ENCODE assay signal across 1 cellular context in genomic region chr1:204461331-204462228, GRCh38.
TF ChIP-seq lines count a peak whose summit lies in the region.

No MANE protein-coding gene starts in this region.

TF ChIP-seq in GM12878, 131 proteins besides CTCF, POLR2A, EP300 and RAD21 (continued from another document):
- no peak for TF ChIP-seq HSF1 (IDR thresholded peaks at IDR 0.05; ENCODE audit: low read depth, low read length)
- no peak for TF ChIP-seq ZNF274 (IDR thresholded peaks at IDR 0.05; ENCODE audit: insufficient read depth, insufficient read length)
- TF ChIP-seq E4F1 (IDR thresholded peaks at IDR 0.05; ENCODE audit: borderline replicate concordance, partially characterized antibody) = no peak
- no peak for TF ChIP-seq MLLT1 (IDR thresholded peaks at IDR 0.05)
- no peak for TF ChIP-seq CREB1 (IDR thresholded peaks at IDR 0.05; ENCODE audit: low read depth)
